16 cellular contexts compared by ENCODE assay signal in the genomic region with DNA sequence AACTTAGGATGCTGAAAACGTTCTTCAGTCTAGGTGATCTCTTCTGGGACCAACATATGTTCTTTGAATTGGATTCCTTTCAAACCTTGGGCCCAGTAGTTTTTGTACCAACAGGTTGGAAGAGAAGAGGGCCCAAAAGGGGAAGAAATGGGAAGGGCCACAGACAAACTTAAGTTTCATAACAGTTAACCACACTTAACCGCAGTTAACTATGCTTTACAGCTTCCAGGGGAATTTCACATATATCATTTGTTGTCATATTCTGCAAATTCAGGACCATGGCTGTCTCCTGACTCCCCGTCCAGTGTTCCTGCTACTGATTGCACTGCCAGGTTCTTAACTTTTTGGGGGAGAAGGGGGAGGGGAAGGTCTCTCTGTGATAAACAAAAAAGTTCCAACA. TPM values are rescaled to one million over a fixed set of nuclear protein-coding genes. Genes with fewer than 3 reads are reported as not detected.
A peak's percentile ranks its signal among the peaks of the same experiment; 100 is the strongest.
DNase-seq lines count a peak whose midpoint lies in the region; ATAC-seq and TF ChIP-seq lines count a peak whose summit lies in the region.
"Had no signal": no experiment of that assay in that cellular context is flagged by ENCODE, and none has a peak within 500 bp of the region (broad histone marks: within the 10 kb centered on the region; RNA-seq: fewer than 3 reads in every experiment).

No MANE protein-coding gene starts in this region.

- no peaks in the 10 kb centered on the region for H3K9me3 ChIP-seq in prostate gland

- H3K36me3 Mint-ChIP-seq in activated B cell treated with CpG ODN at 0.5 μM for 24 hours (ENCODE audit: low read depth): no peaks in the 10 kb centered on the region
- H3K36me3 Mint-ChIP-seq in stimulated activated memory B cell treated with anti-CD40 and anti-IgM and Interleukin-4, amounts not matched to agents 10 μg/mL and 1 μg/mL and 100 μg/mL, for 72 hours: no peaks in the 10 kb centered on the region
- H3K36me3 Mint-ChIP-seq: CD4-positive, CD25-positive, alpha-beta regulatory T cell had no signal

- intact Hi-C loops in activated B cell treated with CpG ODN at 0.5 μM for 24 hours (cut with micrococcal nuclease): no loop called here
- intact Hi-C loops in prostate gland (cut with DNase I): no loop called here

- no peak for TF ChIP-seq CTCF in activated B cell treated with CpG ODN at 0.5 μM for 24 hours (IDR thresholded peaks at IDR 0.05)
- no peak for TF ChIP-seq CTCF in prostate gland (IDR thresholded peaks at IDR 0.05)

- no peaks in the 10 kb centered on the region for H3K27me3 ChIP-seq in prostate gland (replicated peaks; ENCODE audit: insufficient read depth)

- CTCF ChIA-PET in activated B cell treated with CpG ODN at 0.5 μM for 24 hours (lab: Charles Lee): no interaction called here

- peak overlapping the region; percentile 7 for H3K4me3 Mint-ChIP-seq in activated B cell treated with CpG ODN at 0.5 μM for 24 hours
- H3K4me3 Mint-ChIP-seq in stimulated activated memory B cell treated with anti-CD40 and anti-IgM and Interleukin-4, amounts not matched to agents 10 μg/mL and 1 μg/mL and 100 μg/mL, for 72 hours: no peak overlapping the region
- H3K4me3 Mint-ChIP-seq: CD4-positive, CD25-positive, alpha-beta regulatory T cell; HFFc6 had no signal

- no peak overlapping the region for H3K27ac ChIP-seq in prostate gland
- H3K27ac ChIP-seq: 22Rv1 had no signal

- no peaks in the 10 kb centered on the region for H3K9me3 Mint-ChIP-seq in activated B cell treated with CpG ODN at 0.5 μM for 24 hours
- no peaks in the 10 kb centered on the region for H3K9me3 Mint-ChIP-seq in stimulated activated memory B cell treated with anti-CD40 and anti-IgM and Interleukin-4, amounts not matched to agents 10 μg/mL and 1 μg/mL and 100 μg/mL, for 72 hours
- H3K9me3 Mint-ChIP-seq: HFFc6 had no signal

- 68% methylated on average over 3 of the region's 3 CpGs for WGBS in prostate gland

- POLR2A ChIA-PET in activated B cell treated with CpG ODN at 0.5 μM for 24 hours (lab: Charles Lee): no interaction called here

- ATAC-seq in activated B cell treated with CpG ODN at 0.5 μM for 24 hours (ENCODE audit: low read depth): no peak
- ATAC-seq in stimulated activated memory B cell treated with anti-CD40 and anti-IgM and Interleukin-4, amounts not matched to agents 10 μg/mL and 1 μg/mL and 100 μg/mL, for 72 hours: no peak
- no peak for ATAC-seq in HG03175 (IDR thresholded peaks at IDR 0.05; ENCODE audit: unreplicated experiment)

- no peaks in the 10 kb centered on the region for H3K4me1 ChIP-seq in prostate gland (replicated peaks)

- peaks cover 2% of the 10 kb centered on the region for H3K27me3 Mint-ChIP-seq in activated B cell treated with CpG ODN at 0.5 μM for 24 hours
- peaks cover 8% of the 10 kb centered on the region for H3K27me3 Mint-ChIP-seq in stimulated activated memory B cell treated with anti-CD40 and anti-IgM and Interleukin-4, amounts not matched to agents 10 μg/mL and 1 μg/mL and 100 μg/mL, for 72 hours

- peak; percentile 56 for DNase-seq in SIG-M5 treated with dmso at 0.1 percent for 504 hours (lab: John Stamatoyannopoulos, UW; ENCODE audit: unreplicated experiment)
- no peak for DNase-seq in SIG-M5 (lab: John Stamatoyannopoulos, UW)
- DNase-seq in NOMO-1 treated with DMSO at 0.1 percent for 48 hours (lab: John Stamatoyannopoulos, UW; ENCODE audit: unreplicated experiment): peak; percentile 77
- no peak for DNase-seq in activated B cell treated with CpG ODN at 0.5 μM for 24 hours
- DNase-seq in NCI-H1417 (lab: John Stamatoyannopoulos, UW): no peak
- no peak for DNase-seq in prostate gland (ENCODE audit: low spot score)
- DNase-seq: CD4-positive, CD25-positive, alpha-beta regulatory T cell; HFFc6; Karpas-422; NCI-H345; NCI-H69; SHP77; SW 1271 had no signal

- peaks cover 58% of the 10 kb centered on the region for H3K4me1 Mint-ChIP-seq in activated B cell treated with CpG ODN at 0.5 μM for 24 hours
- peaks cover 46% of the 10 kb centered on the region for H3K4me1 Mint-ChIP-seq in stimulated activated memory B cell treated with anti-CD40 and anti-IgM and Interleukin-4, amounts not matched to agents 10 μg/mL and 1 μg/mL and 100 μg/mL, for 72 hours

- TF ChIP-seq POLR2A in prostate gland (IDR thresholded peaks at IDR 0.05): no peak

- H3K4me3 ChIP-seq in prostate gland: no peak overlapping the region

- H3K27ac Mint-ChIP-seq in activated B cell treated with CpG ODN at 0.5 μM for 24 hours: no peak overlapping the region
- peak overlapping the region; percentile 30 for H3K27ac Mint-ChIP-seq in stimulated activated memory B cell treated with anti-CD40 and anti-IgM and Interleukin-4, amounts not matched to agents 10 μg/mL and 1 μg/mL and 100 μg/mL, for 72 hours
- H3K27ac Mint-ChIP-seq: CD4-positive, CD25-positive, alpha-beta regulatory T cell; HFFc6 had no signal

- H3K36me3 ChIP-seq in prostate gland: no peaks in the 10 kb centered on the region

RNA-seq across cellular contexts. Expression of a gene that starts 34.6 kb away (rescaled TPM):
- total RNA-seq in activated B cell treated with CpG ODN at 0.5 μM for 24 hours: 2.9 TPM in 2 replicates
- 10 to 100 TPM in 1 of 2 donors, 1 to 10 TPM in 1; 2.8 to 24.0 TPM for total RNA-seq in prostate gland

Comparison
In these comparisons a context has a peak if more than half of its experiments do, and no peak if none do; other contexts are left out.
1. DNase-seq: peak in SIG-M5 treated with dmso at 0.1 percent for 504 hours (single experiment) and NOMO-1 treated with DMSO at 0.1 percent for 48 hours (single experiment); none in SIG-M5 (single experiment), activated B cell treated with CpG ODN at 0.5 μM for 24 hours (single experiment), NCI-H1417 (0 of 3) and prostate gland (single experiment).